In the genomic region with DNA sequence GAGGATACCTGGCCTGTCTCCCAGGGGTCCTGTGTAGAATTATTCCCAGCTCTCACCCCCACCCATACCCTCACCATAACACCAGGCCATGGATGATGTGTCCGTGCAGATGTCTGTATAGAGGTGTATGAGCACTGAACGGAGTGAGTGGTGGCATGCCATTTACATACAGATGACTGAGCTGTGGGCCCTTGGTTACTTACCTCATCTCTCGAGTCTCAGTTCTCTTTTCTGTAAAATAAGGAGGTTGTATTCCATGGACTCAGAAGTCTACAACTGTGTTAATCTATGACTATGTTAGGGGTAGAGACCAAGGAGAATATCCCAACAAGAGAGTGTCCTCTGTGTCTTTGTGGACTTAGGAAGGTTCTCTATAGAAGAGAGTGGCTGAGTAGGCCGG, we compare ENCODE assay signal across 1 cellular context.
TF ChIP-seq lines count a peak whose summit lies in the region.

No MANE protein-coding gene starts in this region.

TF ChIP-seq in GM12878, 131 proteins besides CTCF, POLR2A, EP300 and RAD21 (continued from another document):
- TF ChIP-seq RB1 (IDR thresholded peaks at IDR 0.05; ENCODE audit: borderline replicate concordance) = no peak
- TF ChIP-seq, protein P1, sequence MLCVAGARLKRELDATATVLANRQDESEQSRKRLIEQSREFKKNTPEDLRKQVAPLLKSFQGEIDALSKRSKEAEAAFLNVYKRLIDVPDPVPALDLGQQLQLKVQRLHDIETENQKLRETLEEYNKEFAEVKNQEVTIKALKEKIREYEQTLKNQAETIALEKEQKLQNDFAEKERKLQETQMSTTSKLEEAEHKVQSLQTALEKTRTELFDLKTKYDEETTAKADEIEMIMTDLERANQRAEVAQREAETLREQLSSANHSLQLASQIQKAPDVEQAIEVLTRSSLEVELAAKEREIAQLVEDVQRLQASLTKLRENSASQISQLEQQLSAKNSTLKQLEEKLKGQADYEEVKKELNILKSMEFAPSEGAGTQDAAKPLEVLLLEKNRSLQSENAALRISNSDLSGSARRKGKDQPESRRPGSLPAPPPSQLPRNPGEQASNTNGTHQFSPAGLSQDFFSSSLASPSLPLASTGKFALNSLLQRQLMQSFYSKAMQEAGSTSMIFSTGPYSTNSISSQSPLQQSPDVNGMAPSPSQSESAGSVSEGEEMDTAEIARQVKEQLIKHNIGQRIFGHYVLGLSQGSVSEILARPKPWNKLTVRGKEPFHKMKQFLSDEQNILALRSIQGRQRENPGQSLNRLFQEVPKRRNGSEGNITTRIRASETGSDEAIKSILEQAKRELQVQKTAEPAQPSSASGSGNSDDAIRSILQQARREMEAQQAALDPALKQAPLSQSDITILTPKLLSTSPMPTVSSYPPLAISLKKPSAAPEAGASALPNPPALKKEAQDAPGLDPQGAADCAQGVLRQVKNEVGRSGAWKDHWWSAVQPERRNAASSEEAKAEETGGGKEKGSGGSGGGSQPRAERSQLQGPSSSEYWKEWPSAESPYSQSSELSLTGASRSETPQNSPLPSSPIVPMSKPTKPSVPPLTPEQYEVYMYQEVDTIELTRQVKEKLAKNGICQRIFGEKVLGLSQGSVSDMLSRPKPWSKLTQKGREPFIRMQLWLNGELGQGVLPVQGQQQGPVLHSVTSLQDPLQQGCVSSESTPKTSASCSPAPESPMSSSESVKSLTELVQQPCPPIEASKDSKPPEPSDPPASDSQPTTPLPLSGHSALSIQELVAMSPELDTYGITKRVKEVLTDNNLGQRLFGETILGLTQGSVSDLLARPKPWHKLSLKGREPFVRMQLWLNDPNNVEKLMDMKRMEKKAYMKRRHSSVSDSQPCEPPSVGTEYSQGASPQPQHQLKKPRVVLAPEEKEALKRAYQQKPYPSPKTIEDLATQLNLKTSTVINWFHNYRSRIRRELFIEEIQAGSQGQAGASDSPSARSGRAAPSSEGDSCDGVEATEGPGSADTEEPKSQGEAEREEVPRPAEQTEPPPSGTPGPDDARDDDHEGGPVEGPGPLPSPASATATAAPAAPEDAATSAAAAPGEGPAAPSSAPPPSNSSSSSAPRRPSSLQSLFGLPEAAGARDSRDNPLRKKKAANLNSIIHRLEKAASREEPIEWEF (IDR thresholded peaks at IDR 0.05; ENCODE audit: insufficient replicate concordance, low read depth, low read length) = no peak
- no peak for TF ChIP-seq BACH1 (IDR thresholded peaks at IDR 0.05; ENCODE audit: borderline replicate concordance)
- no peak for TF ChIP-seq RAD51 (IDR thresholded peaks at IDR 0.05)
- TF ChIP-seq POU2F2 (IDR thresholded peaks at IDR 0.05; ENCODE audit: borderline replicate concordance, low read depth, low read length) = peak; percentile 83; the same call in 1 of the 3 replicates
- peak; percentile 67 for TF ChIP-seq RUNX3 (IDR thresholded peaks at IDR 0.05; ENCODE audit: low read length)
- peak; percentile 35; the same call in 1 of the 2 replicates for TF ChIP-seq NFIC (IDR thresholded peaks at IDR 0.05; ENCODE audit: low read depth, low read length)
